ENCODE assay signal across 24 cellular contexts in the genomic region with DNA sequence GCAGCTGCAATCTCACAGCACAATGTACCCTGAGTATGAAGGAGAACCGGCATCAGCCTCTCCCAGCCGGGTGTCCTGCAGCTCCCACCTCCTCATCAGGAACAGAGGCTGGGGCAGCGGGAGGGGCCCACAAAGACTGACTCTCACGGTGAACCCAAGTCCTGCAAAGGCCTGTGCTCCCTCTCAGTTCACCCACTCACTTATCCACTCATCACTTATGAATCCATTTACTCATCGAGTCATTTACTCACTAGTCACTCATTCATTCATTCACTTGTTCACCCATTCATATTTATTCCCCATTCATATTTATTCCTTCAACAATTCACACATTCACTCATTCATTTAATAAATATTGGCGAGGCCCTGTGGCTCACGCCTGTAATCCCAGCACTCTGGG. TPM values are rescaled to one million over a fixed set of nuclear protein-coding genes. Genes with fewer than 3 reads are reported as not detected.
"Had no signal": no experiment of that assay in that cellular context is flagged by ENCODE, and none has a peak within 500 bp of the region (broad histone marks: within the 10 kb centered on the region; RNA-seq: fewer than 3 reads in every experiment).

No MANE protein-coding gene starts in this region.

- H3K27me3 ChIP-seq: testis had no signal

- H3K36me3 ChIP-seq: left ventricle myocardium inferior had no signal

- H3K4me1 Mint-ChIP-seq: activated naive CD8-positive, alpha-beta T cell treated with anti-CD3 and anti-CD28 coated beads, Interleukin-2, amount 10 ng/mL, durations not matched to agents 7 days and 5 days had no signal

- H3K4me3 ChIP-seq: left ventricle myocardium inferior, smooth muscle cell, testis had no signal

- H3K9me3 ChIP-seq: left ventricle myocardium inferior, testis had no signal

- H3K9me3 Mint-ChIP-seq: activated CD4-positive, alpha-beta memory T cell treated with anti-CD3 and anti-CD28 coated beads for 36 hours; activated naive CD4-positive, alpha-beta T cell treated with anti-CD3 and anti-CD28 coated beads for 36 hours; activated naive CD8-positive, alpha-beta T cell treated with anti-CD3 and anti-CD28 coated beads, Interleukin-2, amount 10 ng/mL, durations not matched to agents 7 days and 5 days; activated T-cell treated with anti-CD3 and anti-CD28 coated beads, Interleukin-2, amount 50 U/mL, for 72 hours; nephron progenitor cell had no signal

- ATAC-seq: activated T-cell treated with anti-CD3 and anti-CD28 coated beads, Interleukin-2, amount 50 U/mL, for 72 hours; sciatic nerve; T-helper 17 cell had no signal

- H3K27ac ChIP-seq: left ventricle myocardium inferior had no signal

- H3K36me3 Mint-ChIP-seq: activated CD4-positive, alpha-beta memory T cell treated with anti-CD3 and anti-CD28 coated beads for 36 hours; activated naive CD8-positive, alpha-beta T cell treated with anti-CD3 and anti-CD28 coated beads, Interleukin-2, amount 10 ng/mL, durations not matched to agents 7 days and 5 days had no signal

- DNase-seq: activated CD4-positive, alpha-beta memory T cell treated with anti-CD3 and anti-CD28 coated beads for 36 hours; activated CD4-positive, alpha-beta T cell treated with anti-CD3 and anti-CD28 coated beads for 48 hours; activated effector memory CD4-positive, alpha-beta T cell treated with Interleukin-2 at 50 U/mL for 16 hours; activated naive CD4-positive, alpha-beta T cell treated with anti-CD3 and anti-CD28 coated beads for 36 hours; activated naive CD8-positive, alpha-beta T cell treated with anti-CD3 and anti-CD28 coated beads, Interleukin-2, amount 10 ng/mL, durations not matched to agents 7 days and 5 days; activated T-cell treated with anti-CD3 and anti-CD28 coated beads, Interleukin-2, amount 50 U/mL, for 72 hours; amygdala; foreskin melanocyte; hippocampal formation; left ventricle myocardium inferior; mammary epithelial cell; midbrain; nephron progenitor cell; occipital lobe; posterior cingulate gyrus; stimulated activated CD4-positive, alpha-beta T cell treated with anti-CD3 and anti-CD28 coated beads, Interleukin-15, amount 100 ng/mL, for 24 hours; stimulated activated CD4-positive, alpha-beta T cell treated with anti-CD3 and anti-CD28 coated beads, Interleukin-2, amount 100 ng/mL, for 48 hours; stimulated activated naive CD4-positive, alpha-beta T cell; SW 1271; T-helper 17 cell; testis; trophoblast cell had no signal

- H3K4me3 Mint-ChIP-seq: activated CD4-positive, alpha-beta memory T cell treated with anti-CD3 and anti-CD28 coated beads for 36 hours; activated naive CD4-positive, alpha-beta T cell treated with anti-CD3 and anti-CD28 coated beads for 36 hours; activated naive CD8-positive, alpha-beta T cell treated with anti-CD3 and anti-CD28 coated beads, Interleukin-2, amount 10 ng/mL, durations not matched to agents 7 days and 5 days; activated T-cell treated with anti-CD3 and anti-CD28 coated beads, Interleukin-2, amount 50 U/mL, for 72 hours; nephron progenitor cell; T-helper 17 cell had no signal

- H3K4me2 ChIP-seq: smooth muscle cell had no signal

- H3K27ac Mint-ChIP-seq: activated CD4-positive, alpha-beta memory T cell treated with anti-CD3 and anti-CD28 coated beads for 36 hours; activated naive CD4-positive, alpha-beta T cell treated with anti-CD3 and anti-CD28 coated beads for 36 hours; activated naive CD8-positive, alpha-beta T cell treated with anti-CD3 and anti-CD28 coated beads, Interleukin-2, amount 10 ng/mL, durations not matched to agents 7 days and 5 days; nephron progenitor cell; T-helper 17 cell had no signal

RNA-seq across cellular contexts. Expression of gene ZNF423, which starts 11.5 kb away (rescaled TPM):
- total RNA-seq: activated CD4-positive, alpha-beta memory T cell treated with anti-CD3 and anti-CD28 coated beads for 36 hours; activated T-cell treated with anti-CD3 and anti-CD28 coated beads, Interleukin-2, amount 50 U/mL, for 72 hours; T-helper 17 cell had no signal
